In genomic region chr4:165403667-165404066, GRCh38 we compare ENCODE assay signal across 1 cellular context.
TF ChIP-seq lines count a peak whose summit lies in the region.

No MANE protein-coding gene starts in this region.

TF ChIP-seq in WTC11, 78 proteins besides CTCF, POLR2A, EP300 and RAD21 (continued from another document):
- TF ChIP-seq ZNF671 (CRISPR knock-in tag; IDR thresholded peaks at IDR 0.05) (no peak), SMAD4 (CRISPR knock-in tag; IDR thresholded peaks at IDR 0.05) (no peak), USF2 (CRISPR knock-in tag; IDR thresholded peaks at IDR 0.05) (no peak), ZNF396 (CRISPR knock-in tag; IDR thresholded peaks at IDR 0.05; ENCODE audit: borderline replicate concordance) (no peak), ZMAT4 (CRISPR knock-in tag; IDR thresholded peaks at IDR 0.05) (no peak), ATF3 (CRISPR knock-in tag; conservative IDR thresholded peaks at IDR 0.05) (no peak), SP1 (CRISPR knock-in tag; conservative IDR thresholded peaks at IDR 0.05) (no peak), EMX1 (CRISPR knock-in tag; IDR thresholded peaks at IDR 0.05) (no peak), AFF4 (CRISPR knock-in tag; IDR thresholded peaks at IDR 0.05; ENCODE audit: borderline replicate concordance) (no peak), JAZF1 (CRISPR knock-in tag; IDR thresholded peaks at IDR 0.05) (no peak), ZSCAN18 (CRISPR knock-in tag; IDR thresholded peaks at IDR 0.05) (no peak)
TF ChIP-seq in WTC11: peak in this region for 0.
